10 cellular contexts compared by ENCODE assay signal in the genomic region with DNA sequence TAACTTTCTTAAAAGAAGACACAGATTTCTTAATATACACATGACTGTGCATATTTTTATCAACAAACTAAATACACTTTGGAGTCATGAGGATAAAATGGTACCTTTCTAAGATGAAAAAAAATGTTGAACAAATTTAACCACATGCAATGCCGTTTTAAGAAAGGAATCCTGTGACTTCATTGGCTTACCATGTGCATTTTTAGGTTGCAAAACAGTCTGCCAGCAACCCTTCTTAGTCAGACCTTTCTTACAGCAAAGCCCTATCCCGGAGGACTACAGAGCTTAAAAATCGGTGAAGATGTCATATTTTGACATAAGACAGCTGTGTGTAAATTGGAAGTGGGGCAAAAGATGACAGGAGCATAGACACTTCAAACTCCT. TPM values are rescaled to one million over a fixed set of nuclear protein-coding genes. Genes with fewer than 3 reads are reported as not detected.
DNase-seq lines count a peak whose midpoint lies in the region; ATAC-seq, FAIRE-seq and TF ChIP-seq lines count a peak whose summit lies in the region.
"Had no signal": no experiment of that assay in that cellular context is flagged by ENCODE, and none has a peak within 500 bp of the region (broad histone marks: within the 10 kb centered on the region; RNA-seq: fewer than 3 reads in every experiment).

No MANE protein-coding gene starts in this region.

- H3K4me1 ChIP-seq in GM23338 (ENCODE audit: insufficient read depth): peaks cover 6% of the 10 kb centered on the region; the same call in 1 of the 2 replicates
- no peaks in the 10 kb centered on the region for H3K4me1 ChIP-seq in K562 (replicated peaks in 1 of 2; ENCODE audit: control insufficient read depth in 2 of 2, insufficient read depth in 2 of 2, low read length in 2 of 2)
- peaks cover 0 to 25% (median 8%) of the 10 kb centered on the region in 4 donors for H3K4me1 ChIP-seq in stomach
- H3K4me1 ChIP-seq in esophagus squamous epithelium: peaks cover 0 to 7% (median 0%) of the 10 kb centered on the region in 3 donors
- H3K4me1 ChIP-seq in neural progenitor cell: peaks cover 5% of the 10 kb centered on the region
- H3K4me1 ChIP-seq in endodermal cell (ENCODE audit: control insufficient read depth, insufficient read depth, low read length): peaks cover 3% of the 10 kb centered on the region

- FAIRE-seq in K562 (lab: Jason Lieb, UNC): no peak

- H3K9me3 Mint-ChIP-seq in GM23338 (no peaks in the 10 kb centered on the region), neural progenitor cell (no peaks in the 10 kb centered on the region), endodermal cell (no peaks in the 10 kb centered on the region)
- H3K9me3 Mint-ChIP-seq: memory B cell had no signal

- no peaks in the 10 kb centered on the region for H3K27me3 Mint-ChIP-seq in GM23338 (ENCODE audit: insufficient read depth, low read depth, poor library complexity)
- H3K27me3 Mint-ChIP-seq in neural progenitor cell (ENCODE audit: insufficient read depth, low read depth): no peaks in the 10 kb centered on the region
- no peaks in the 10 kb centered on the region for H3K27me3 Mint-ChIP-seq in endodermal cell (ENCODE audit: insufficient read depth)
- H3K27me3 Mint-ChIP-seq: memory B cell had no signal

- BruUV-seq in K562 (replicated peaks; lab: Mats Ljungman, UMichigan): no TSS peak

- TF ChIP-seq RAD21 in K562 (CRISPR knock-in tag; conservative IDR thresholded peaks at IDR 0.05 in 1 of 2, IDR thresholded peaks at IDR 0.05 in 1 of 2): no peak

- no peaks in the 10 kb centered on the region for H3K79me2 ChIP-seq in GM23338 (replicated peaks; ENCODE audit: insufficient read depth)
- no peaks in the 10 kb centered on the region for H3K79me2 ChIP-seq in K562 (ENCODE audit: control insufficient read depth, insufficient read depth, low read length)
- H3K79me2 ChIP-seq in neural progenitor cell (ENCODE audit: low read depth): no peaks in the 10 kb centered on the region

- H3K4me3 ChIP-seq in GM23338: no peak overlapping the region
- H3K4me3 ChIP-seq in K562: no peak overlapping the region
- H3K4me3 ChIP-seq in stomach: no peak overlapping the region
- H3K4me3 ChIP-seq in esophagus squamous epithelium: no peak overlapping the region
- H3K4me3 ChIP-seq in neural progenitor cell: no peak overlapping the region
- no peak overlapping the region for H3K4me3 ChIP-seq in endodermal cell (ENCODE audit: low read length)

- peak overlapping the region; percentile 9 for H2AFZ ChIP-seq in GM23338
- H2AFZ ChIP-seq in K562 (ENCODE audit: low read depth, low read length): no peak overlapping the region
- no peak overlapping the region for H2AFZ ChIP-seq in neural progenitor cell (replicated peaks)

- H3K36me3 ChIP-seq in GM23338 (ENCODE audit: insufficient read depth) (no peaks in the 10 kb centered on the region), K562 (ENCODE audit: control insufficient read depth, insufficient read depth, low read length) (no peaks in the 10 kb centered on the region), stomach (no peaks in the 10 kb centered on the region), esophagus squamous epithelium (no peaks in the 10 kb centered on the region), neural progenitor cell (no peaks in the 10 kb centered on the region), endodermal cell (ENCODE audit: control insufficient read depth, insufficient read depth, low read length) (no peaks in the 10 kb centered on the region)

- CTCF ChIA-PET in K562 (lab: Yijun Ruan, JAX; ENCODE audit: low intra/inter-chr PET ratio): no interaction called here

- H3K9me3 ChIP-seq in K562 (replicated peaks; ENCODE audit: control insufficient read depth, insufficient read depth, low read depth, low read length) (no peaks in the 10 kb centered on the region), stomach (no peaks in the 10 kb centered on the region), esophagus squamous epithelium (no peaks in the 10 kb centered on the region), neural progenitor cell (ENCODE audit: low read depth) (no peaks in the 10 kb centered on the region), endodermal cell (ENCODE audit: control insufficient read depth, low read length) (no peaks in the 10 kb centered on the region)

- no peaks in the 10 kb centered on the region for H3K9me2 ChIP-seq in GM23338 (ENCODE audit: insufficient read depth)

- H3K27ac ChIP-seq in GM23338 (ENCODE audit: low read depth) (no peak overlapping the region), K562 (ENCODE audit: extremely low read depth, low read depth, low read length) (no peak overlapping the region), stomach (peak overlapping the region in 4 of 5 donors; percentile 8 to 76 (median 48)), esophagus squamous epithelium (peak overlapping the region in 2 of 4 donors; percentile 53 to 57), neural progenitor cell (no peak overlapping the region), endodermal cell (ENCODE audit: low read depth, low read length) (no peak overlapping the region)

- TF ChIP-seq EP300 in K562 (IDR thresholded peaks at IDR 0.05; ENCODE audit: low read length) (no peak), stomach (IDR thresholded peaks at IDR 0.05) (no peak)

- H3K4me1 Mint-ChIP-seq in GM23338: peaks cover 10% of the 10 kb centered on the region
- peaks cover 2% of the 10 kb centered on the region for H3K4me1 Mint-ChIP-seq in neural progenitor cell
- H3K4me1 Mint-ChIP-seq in endodermal cell: peaks cover 5% of the 10 kb centered on the region
- H3K4me1 Mint-ChIP-seq: memory B cell had no signal

- H3K27ac Mint-ChIP-seq in GM23338: no peak overlapping the region
- H3K27ac Mint-ChIP-seq in neural progenitor cell: no peak overlapping the region
- no peak overlapping the region for H3K27ac Mint-ChIP-seq in endodermal cell
- H3K27ac Mint-ChIP-seq: memory B cell had no signal

- H3K4me2 ChIP-seq in GM23338 (no peak overlapping the region), K562 (ENCODE audit: insufficient read depth, low read length) (no peak overlapping the region), neural progenitor cell (no peak overlapping the region)

- no peak overlapping the region for H3K4me3 Mint-ChIP-seq in GM23338
- no peak overlapping the region for H3K4me3 Mint-ChIP-seq in neural progenitor cell
- H3K4me3 Mint-ChIP-seq in endodermal cell: no peak overlapping the region
- H3K4me3 Mint-ChIP-seq: memory B cell had no signal

- H3K9ac ChIP-seq in K562 (ENCODE audit: insufficient read depth in 1 of 2, low read depth in 2 of 2, low read length in 2 of 2): no peak overlapping the region
- H3K9ac ChIP-seq in neural progenitor cell: no peak overlapping the region
- no peak overlapping the region for H3K9ac ChIP-seq in endodermal cell (ENCODE audit: extremely low read depth, low read length, poor library complexity, severe bottlenecking)

- no peaks in the 10 kb centered on the region for H3K9me1 ChIP-seq in K562 (ENCODE audit: control insufficient read depth, insufficient read depth, low read length)

- ATAC-seq in GM23338 (no peak), K562 (no peak)

- intact Hi-C loops in K562 (cut with micrococcal nuclease): no loop called here
- intact Hi-C loops in stomach (cut with DNase I; ENCODE audit: low total_unique reads): no loop called here
- intact Hi-C loops in esophagus squamous epithelium (cut with DNase I): no loop called here

- no peaks in the 10 kb centered on the region for H3F3A ChIP-seq in GM23338 (replicated peaks; ENCODE audit: low read depth)
- no peaks in the 10 kb centered on the region for H3F3A ChIP-seq in neural progenitor cell (ENCODE audit: low read depth)

- no peaks in the 10 kb centered on the region for H3K27me3 ChIP-seq in GM23338 (ENCODE audit: insufficient read depth)
- H3K27me3 ChIP-seq in K562 (ENCODE audit: control insufficient read depth in 2 of 2, insufficient read depth in 2 of 2, low read length in 2 of 2): no peaks in the 10 kb centered on the region
- no peaks in the 10 kb centered on the region for H3K27me3 ChIP-seq in stomach
- H3K27me3 ChIP-seq in esophagus squamous epithelium: no peaks in the 10 kb centered on the region
- no peaks in the 10 kb centered on the region for H3K27me3 ChIP-seq in neural progenitor cell
- H3K27me3 ChIP-seq in endodermal cell (ENCODE audit: control insufficient read depth, insufficient read depth, low read length, poor library complexity, severe bottlenecking): no peaks in the 10 kb centered on the region

- POLR2A ChIA-PET in K562 (lab: Yijun Ruan, JAX): no interaction called here

- WGBS in K562 (ENCODE audit: insufficient coverage, low coverage, missing lambda C conversion rate): 0% methylated on average over 3 of the region's 3 CpGs
- WGBS in stomach, 5 donors: 35 to 50% (median 45%) methylated on average over 3 of the region's 3 CpGs
- WGBS in esophagus squamous epithelium, 2 donors: 26 to 51% methylated on average over 3 of the region's 3 CpGs
- 88% methylated on average over 2 to 3 of the region's 3 CpGs for WGBS in endodermal cell (ENCODE audit: insufficient coverage in 1 of 2, insufficient read length in 1 of 2), 2 experiments

- H3K36me3 Mint-ChIP-seq in GM23338 (ENCODE audit: low read depth): no peaks in the 10 kb centered on the region
- H3K36me3 Mint-ChIP-seq in neural progenitor cell: no peaks in the 10 kb centered on the region
- no peaks in the 10 kb centered on the region for H3K36me3 Mint-ChIP-seq in endodermal cell (ENCODE audit: low read depth)
- H3K36me3 Mint-ChIP-seq: memory B cell had no signal

- no peaks in the 10 kb centered on the region for H4K20me1 ChIP-seq in GM23338 (replicated peaks; ENCODE audit: insufficient read depth)
- H4K20me1 ChIP-seq in K562 (replicated peaks; ENCODE audit: control insufficient read depth, insufficient read depth, low read length): no peaks in the 10 kb centered on the region
- H4K20me1 ChIP-seq in neural progenitor cell (ENCODE audit: low read depth): no peaks in the 10 kb centered on the region

- DNase-seq in GM23338 (ENCODE audit: low spot score) (no peak), K562 (ENCODE audit: extremely low read depth in 1 of 4, low spot score in 3 of 4) (no peak), inferior parietal cortex (ENCODE audit: extremely low spot score) (peak; percentile 50), stomach (no peak), esophagus squamous epithelium (lab: John Stamatoyannopoulos, UW) (no peak), NCI-H524 treated with DMSO at 0.1 percent for 48 hours (lab: John Stamatoyannopoulos, UW) (no peak), neural progenitor cell (ENCODE audit: low spot score) (no peak), endodermal cell (no peak)
- DNase-seq: NCI-H345 had no signal

- TF ChIP-seq POLR2A in K562 (conservative IDR thresholded peaks at IDR 0.05): no peak
- no peak for TF ChIP-seq POLR2A in stomach (IDR thresholded peaks at IDR 0.05)
- no peak for TF ChIP-seq POLR2A in esophagus squamous epithelium (IDR thresholded peaks at IDR 0.05)

- in situ Hi-C loops in K562 (cut with MboI): no loop called here

- TF ChIP-seq CTCF in GM23338 (conservative IDR thresholded peaks at IDR 0.05; ENCODE audit: low read depth in 2 of 2) (no peak), K562 (IDR thresholded peaks at IDR 0.05 in 2 of 3, conservative IDR thresholded peaks at IDR 0.05 in 1 of 3; ENCODE audit: insufficient read depth in 2 of 3, low read depth in 1 of 3, low read length in 3 of 3) (no peak), stomach (IDR thresholded peaks at IDR 0.05) (no peak), esophagus squamous epithelium (IDR thresholded peaks at IDR 0.05) (no peak), neural progenitor cell (IDR thresholded peaks at IDR 0.05) (no peak), endodermal cell (conservative IDR thresholded peaks at IDR 0.05) (no peak)

RNA-seq across cellular contexts. Expression of a gene that starts 51.6 kb away (rescaled TPM):
- not detected in 2 replicates for total RNA-seq in GM23338 (2014; rRNA removed; shearing (Covaris generic))
- not detected in 2 replicates for polyA plus RNA-seq in GM23338 (2016; fragmentation: Nextera tagmentation; extraction: Ambion mirVana)
- total RNA-seq in K562 (2011; cell fraction: chromatin; rRNA removed; ENCODE audit: low replicate concordance): 0.56 and 2.1 TPM in 2 replicates
- total RNA-seq in K562 (2011; cell fraction: nucleolus; rRNA removed): 0.26 and 0.33 TPM in 2 replicates
- 0.61 and 0.81 TPM in 2 replicates for total RNA-seq in K562 (2011; cell fraction: nucleoplasm; rRNA removed)
- total RNA-seq in K562 (2014; rRNA removed): 0.41 and 0.49 TPM in 2 replicates
- total RNA-seq in K562 (2014; rRNA removed; fragmentation: Illumina TruSeq; extraction: Trizol): 1.2 and 1.4 TPM in 2 replicates
- total RNA-seq in K562 (2015; rRNA removed; fragmentation: Illumina TruSeq; extraction: Trizol): 0.76 and 0.79 TPM in 2 replicates
- total RNA-seq in K562 (2021): 1.1 and 1.6 TPM in 2 replicates
- polyA plus RNA-seq in K562 (2011; rRNA removed): 0.13 and 3.7 TPM in 2 replicates
- 0.03 and 1.7 TPM in 2 replicates for polyA plus RNA-seq in K562 (2011; cell fraction: cytosol; rRNA removed)
- polyA plus RNA-seq in K562 (2011; cell fraction: nucleus; rRNA removed): 0.14 and 6.8 TPM in 2 replicates
- polyA plus RNA-seq in K562 (2012): 0.61 and 0.98 TPM in 2 replicates
- polyA plus RNA-seq in K562 (2014; fragmentation: Illumina TruSeq; extraction: Trizol): 0.79 and 1.2 TPM in 2 replicates
- under 1 TPM; 0.15 to 0.32 TPM for polyA plus RNA-seq in K562 (2014; fragmentation: Nextera tagmentation; extraction: Ambion mirVana)
- polyA plus RNA-seq in K562 (2014; rRNA removed): 0.61 and 1.2 TPM in 2 replicates
- 0.32 and 9.7 TPM in 2 replicates for polyA minus RNA-seq in K562 (2011; rRNA and poly(A)+ RNA removed)
- 2.7 TPM in 1 of 2 replicates, not detected in the other for polyA minus RNA-seq in K562 (2011; cell fraction: cytosol; rRNA and poly(A)+ RNA removed)
- 0.54 and 13.3 TPM in 2 replicates for polyA minus RNA-seq in K562 (2011; cell fraction: nucleus; rRNA and poly(A)+ RNA removed)
- total RNA-seq in stomach: 100 to 1,000 TPM in 1 of 5 donors, 10 to 100 TPM in 3, 1 to 10 TPM in 1; 4.3 to 128 (median 20.1) TPM
- polyA plus RNA-seq in stomach: 10 to 100 TPM in 1 of 3 donors, 1 to 10 TPM in 2; 2.4 to 12.4 (median 8.9) TPM
- 10 to 100 TPM in 2 of 4 donors, 1 to 10 TPM in 2; 1.0 to 23.7 (median 10.6) TPM for total RNA-seq in esophagus squamous epithelium
- not detected in 2 replicates for total RNA-seq in neural progenitor cell (ENCODE audit: low replicate concordance)
- total RNA-seq in endodermal cell: 1 to 10 TPM; 2.3 to 4.4 TPM
- 8.7 TPM for polyA plus RNA-seq in endodermal cell (2013, experiment 1 of 2)
- 11.1 TPM for polyA plus RNA-seq in endodermal cell (2013, experiment 2 of 2)

Comparison
In these comparisons a context has a peak if more than half of its experiments do, and no peak if none do; other contexts are left out.
1. H3K27ac ChIP-seq: peak in stomach (4 of 5); none in GM23338 (single experiment), K562 (single experiment), neural progenitor cell (single experiment) and endodermal cell (single experiment).